In genomic region chrX:100984818-100985217, GRCh38 we compare ENCODE assay signal across 11 cellular contexts. TPM values are rescaled to one million over a fixed set of nuclear protein-coding genes. Genes with fewer than 3 reads are reported as not detected.
"Had no signal": no experiment of that assay in that cellular context is flagged by ENCODE, and none has a peak within 500 bp of the region (broad histone marks: within the 10 kb centered on the region; RNA-seq: fewer than 3 reads in every experiment).

No MANE protein-coding gene starts in this region.

- H2AFZ ChIP-seq: GM23248 had no signal

- H3K4me1 ChIP-seq: HAP-1 had no signal

- H3K27ac ChIP-seq: GM23248, HL-60 had no signal

- H3K9me3 ChIP-seq: HAP-1 had no signal

- ATAC-seq: HCT116, HepG2 had no signal

- FAIRE-seq: HepG2 had no signal

- H3K27ac Mint-ChIP-seq: HFFc6, IgD-negative memory B cell had no signal

- H3K36me3 ChIP-seq: HAP-1 had no signal

- H3K4me3 ChIP-seq: GM23248, HAP-1 had no signal

- H3K9ac ChIP-seq: GM23248 had no signal

- H3K9me3 Mint-ChIP-seq: HFFc6, IgD-negative memory B cell had no signal

- DNase-seq: GM23248, GOT3, H7, HFFc6 had no signal

- H3K4me3 Mint-ChIP-seq: HFFc6, IgD-negative memory B cell had no signal

RNA-seq across cellular contexts. Expression of gene ARL13A, which starts 15.3 kb away (rescaled TPM):
- total RNA-seq: GM23248, H4, H7, HepG2, HFFc6, HT1080 had no signal
- polyA plus RNA-seq: GM23248, HepG2, IgD-negative memory B cell had no signal

RNA-seq across cellular contexts. Expression of gene XKRX, which starts 56.1 kb away (rescaled TPM):
- total RNA-seq: GM23248, HepG2, HFFc6 had no signal
- polyA plus RNA-seq: GM23248, HepG2 had no signal
